11 cellular contexts compared by ENCODE assay signal in the genomic region with DNA sequence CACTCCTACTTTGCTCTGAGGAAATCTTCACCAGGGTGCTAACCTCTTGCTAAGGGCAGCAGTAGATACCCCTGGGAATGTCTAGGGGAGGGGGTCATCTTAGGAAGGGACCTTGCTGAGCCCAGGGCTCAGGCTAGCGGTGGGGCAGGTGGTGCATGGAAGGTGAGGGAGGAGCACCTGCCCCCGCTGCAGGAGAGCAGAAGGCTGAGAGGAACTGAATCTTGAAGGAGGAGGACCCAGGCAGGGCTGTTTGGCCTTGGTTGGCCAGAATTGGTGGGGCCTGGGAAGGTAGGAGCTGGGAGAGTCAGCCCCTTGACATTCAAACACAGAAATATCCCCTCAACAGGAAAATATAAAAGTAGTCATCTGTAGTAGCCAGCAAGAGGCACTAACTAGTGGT. TPM values are rescaled to one million over a fixed set of nuclear protein-coding genes. Genes with fewer than 3 reads are reported as not detected.
DNase-seq lines count a peak whose midpoint lies in the region; ATAC-seq and TF ChIP-seq lines count a peak whose summit lies in the region.
"Had no signal": no experiment of that assay in that cellular context is flagged by ENCODE, and none has a peak within 500 bp of the region (broad histone marks: within the 10 kb centered on the region; RNA-seq: fewer than 3 reads in every experiment).

No MANE protein-coding gene starts in this region.

- TF ChIP-seq CTCF in KMS-11 (conservative IDR thresholded peaks at IDR 0.05; ENCODE audit: low read depth, low read length) (no peak), colonic mucosa (IDR thresholded peaks at IDR 0.05) (no peak), endothelial cell (IDR thresholded peaks at IDR 0.05; ENCODE audit: unreplicated experiment) (no peak)

- H3K4me3 Mint-ChIP-seq in CD4-positive, CD25-positive, alpha-beta regulatory T cell, result peak overlapping the region in 3 of 4 donors; percentile 76 to 82 (median 82)
- H3K4me3 Mint-ChIP-seq in endothelial cell (ENCODE audit: unreplicated experiment), result no peak overlapping the region

- H3K9me3 ChIP-seq in CD4-positive, CD25-positive, alpha-beta regulatory T cell (ENCODE audit: control insufficient read depth in 2 of 2, low read length in 2 of 2), result no peaks in the 10 kb centered on the region
- H3K9me3 ChIP-seq in colonic mucosa, result no peaks in the 10 kb centered on the region

- H3K4me1 ChIP-seq in CD4-positive, CD25-positive, alpha-beta regulatory T cell (ENCODE audit: control insufficient read depth, insufficient read depth, low read length, poor library complexity, severe bottlenecking), result peaks cover 25% of the 10 kb centered on the region
- H3K4me1 ChIP-seq in KMS-11 (ENCODE audit: low read depth, poor library complexity, severe bottlenecking), result peaks cover 57% of the 10 kb centered on the region
- H3K4me1 ChIP-seq in colonic mucosa, result no peaks in the 10 kb centered on the region

- intact Hi-C loops in colonic mucosa (cut with DNase I), result no loop called here

- H3K27me3 ChIP-seq in CD4-positive, CD25-positive, alpha-beta regulatory T cell (ENCODE audit: control insufficient read depth, insufficient read depth, low read length), result no peaks in the 10 kb centered on the region
- H3K27me3 ChIP-seq in KMS-11 (ENCODE audit: insufficient read depth, low read depth) (no peaks in the 10 kb centered on the region), colonic mucosa (no peaks in the 10 kb centered on the region)

- peak overlapping the region; percentile 78 for H2AFZ ChIP-seq in KMS-11 (ENCODE audit: low read depth)

- H4K20me1 ChIP-seq in KMS-11 (ENCODE audit: insufficient read depth), result no peaks in the 10 kb centered on the region

- peaks cover 10% of the 10 kb centered on the region for H3K27me3 Mint-ChIP-seq in CD4-positive, CD25-positive, alpha-beta regulatory T cell
- H3K27me3 Mint-ChIP-seq in endothelial cell (ENCODE audit: unreplicated experiment), result no peaks in the 10 kb centered on the region

- peak in 1 of 3 donors; percentile 26 for DNase-seq in CD4-positive, CD25-positive, alpha-beta regulatory T cell
- DNase-seq in colonic mucosa, result no peak
- DNase-seq in activated CD4-positive, CD25-positive, alpha-beta regulatory T cell (lab: John Stamatoyannopoulos, UW), result no peak
- no peak for DNase-seq in activated effector memory CD4-positive, alpha-beta T cell treated with anti-CD3 and anti-CD28 coated beads, Interleukin-2, amount 50 U/mL, for 16 hours
- no peak for DNase-seq in endothelial cell (ENCODE audit: low spot score)
- no peak for DNase-seq in NCI-H2081 treated with DMSO at 0.1 percent for 48 hours (lab: John Stamatoyannopoulos, UW)
- DNase-seq: DMS153, NCI-H2171 had no signal

- peak overlapping the region; percentile 89 for H3K4me2 ChIP-seq in KMS-11

- H3K27ac Mint-ChIP-seq in CD4-positive, CD25-positive, alpha-beta regulatory T cell, result peak overlapping the region; percentile 85 to 97 (median 95)
- no peak overlapping the region for H3K27ac Mint-ChIP-seq in endothelial cell (ENCODE audit: unreplicated experiment)

- H3K79me2 ChIP-seq in KMS-11 (ENCODE audit: insufficient read depth, low read depth), result no peaks in the 10 kb centered on the region

- H3K4me1 Mint-ChIP-seq in CD4-positive, CD25-positive, alpha-beta regulatory T cell, result peaks cover 0 to 57% (median 33%) of the 10 kb centered on the region in 4 donors
- peaks cover 6% of the 10 kb centered on the region for H3K4me1 Mint-ChIP-seq in endothelial cell (ENCODE audit: unreplicated experiment)

- peak; percentile 67 for TF ChIP-seq POLR2A in GM19099 (IDR thresholded peaks at IDR 0.05; ENCODE audit: extremely low read depth, insufficient read length, low read depth)

- no peaks in the 10 kb centered on the region for H3K36me3 ChIP-seq in CD4-positive, CD25-positive, alpha-beta regulatory T cell (ENCODE audit: control insufficient read depth, insufficient read depth, low read length)
- no peaks in the 10 kb centered on the region for H3K36me3 ChIP-seq in KMS-11 (ENCODE audit: insufficient read depth)
- no peaks in the 10 kb centered on the region for H3K36me3 ChIP-seq in colonic mucosa

- peak overlapping the region; percentile 63 for H3K9ac ChIP-seq in KMS-11
- H3K9ac ChIP-seq in colonic mucosa (ENCODE audit: low read depth in 2 of 2, low read length in 2 of 2), result peak overlapping the region in 1 of 2 donors; percentile 24

- peak overlapping the region; percentile 72 for H3K27ac ChIP-seq in CD4-positive, CD25-positive, alpha-beta regulatory T cell (ENCODE audit: insufficient read depth, low read length, poor library complexity, severe bottlenecking)
- peak overlapping the region; percentile 94 for H3K27ac ChIP-seq in KMS-11
- peak overlapping the region; percentile 53 for H3K27ac ChIP-seq in colonic mucosa

- no peaks in the 10 kb centered on the region for H3K9me3 Mint-ChIP-seq in CD4-positive, CD25-positive, alpha-beta regulatory T cell
- H3K9me3 Mint-ChIP-seq in endothelial cell (ENCODE audit: unreplicated experiment), result no peaks in the 10 kb centered on the region

- H3K4me3 ChIP-seq in CD4-positive, CD25-positive, alpha-beta regulatory T cell (ENCODE audit: low read depth, low read length), result no peak overlapping the region
- H3K4me3 ChIP-seq in KMS-11 (IDR thresholded peaks at IDR 0.05; ENCODE audit: insufficient read depth, low read depth, low read length), result no peak overlapping the region
- no peak overlapping the region for H3K4me3 ChIP-seq in colonic mucosa

- ATAC-seq in CD4-positive, CD25-positive, alpha-beta regulatory T cell (ENCODE audit: low read depth in 2 of 2), result no peak

- H3K36me3 Mint-ChIP-seq in CD4-positive, CD25-positive, alpha-beta regulatory T cell, result no peaks in the 10 kb centered on the region
- H3K36me3 Mint-ChIP-seq in endothelial cell (ENCODE audit: low read depth, unreplicated experiment), result no peaks in the 10 kb centered on the region

RNA-seq across cellular contexts. Expression of a gene that starts 7.0 kb away (rescaled TPM):
- total RNA-seq in CD4-positive, CD25-positive, alpha-beta regulatory T cell, result not detected
- not detected for polyA plus RNA-seq in CD4-positive, CD25-positive, alpha-beta regulatory T cell
- not detected for total RNA-seq in colonic mucosa
- not detected for total RNA-seq in endothelial cell (ENCODE audit: unreplicated experiment)
- total RNA-seq: dermis microvascular lymphatic vessel endothelial cell had no signal

RNA-seq across cellular contexts. Expression of a gene that starts 13.3 kb away (rescaled TPM):
- not detected for total RNA-seq in CD4-positive, CD25-positive, alpha-beta regulatory T cell
- not detected for polyA plus RNA-seq in CD4-positive, CD25-positive, alpha-beta regulatory T cell
- total RNA-seq in colonic mucosa (not detected), endothelial cell (ENCODE audit: unreplicated experiment) (not detected)
- total RNA-seq: dermis microvascular lymphatic vessel endothelial cell had no signal

RNA-seq across cellular contexts. Expression of a gene that starts 19.8 kb away (rescaled TPM):
- 26.1 TPM for total RNA-seq in CD4-positive, CD25-positive, alpha-beta regulatory T cell
- 10 to 100 TPM; 33.5 to 72.4 (median 50.0) TPM for polyA plus RNA-seq in CD4-positive, CD25-positive, alpha-beta regulatory T cell
- 1 to 10 TPM; 3.5 to 8.0 TPM for total RNA-seq in colonic mucosa
- 1.9 TPM for total RNA-seq in endothelial cell (ENCODE audit: unreplicated experiment)

RNA-seq across cellular contexts. Expression of a gene that starts 21.5 kb away (rescaled TPM):
- total RNA-seq in CD4-positive, CD25-positive, alpha-beta regulatory T cell, result 1.1 TPM
- under 1 TPM; 0.29 to 0.87 (median 0.54) TPM for polyA plus RNA-seq in CD4-positive, CD25-positive, alpha-beta regulatory T cell
- total RNA-seq in colonic mucosa, result 10 to 100 TPM; 40.2 to 46.1 TPM
- 0.69 TPM for total RNA-seq in endothelial cell (ENCODE audit: unreplicated experiment)
